1 cellular context compared by ENCODE assay signal in genomic region chr3:25592510-25592968, GRCh38.
TF ChIP-seq lines count a peak whose summit lies in the region.

No MANE protein-coding gene starts in this region.

TF ChIP-seq in K562, 482 proteins besides CTCF, POLR2A, EP300 and RAD21 (continued from another document and continues in another):
- no peak for TF ChIP-seq UBTF (IDR thresholded peaks at IDR 0.05; ENCODE audit: borderline replicate concordance in 1 of 2, low read depth in 2 of 2, low read length in 2 of 2)
- no peak for TF ChIP-seq ARID2 (IDR thresholded peaks at IDR 0.05)
- TF ChIP-seq HMG20A (CRISPR knock-in tag; conservative IDR thresholded peaks at IDR 0.05): no peak
- no peak for TF ChIP-seq ID3 (CRISPR knock-in tag; IDR thresholded peaks at IDR 0.05)
- TF ChIP-seq ID3 (tag; IDR thresholded peaks at IDR 0.05): no peak
- TF ChIP-seq FOSL1 (tag; conservative IDR thresholded peaks at IDR 0.05): no peak
- no peak for TF ChIP-seq SRSF1 (IDR thresholded peaks at IDR 0.05; ENCODE audit: low read depth, low read length)
- no peak for TF ChIP-seq MTA1 (IDR thresholded peaks at IDR 0.05; ENCODE audit: borderline replicate concordance)
- TF ChIP-seq KDM4B (IDR thresholded peaks at IDR 0.05; ENCODE audit: borderline replicate concordance in 2 of 2, low read depth in 1 of 2): no peak; a peak in 1 of 4 replicates
- no peak for TF ChIP-seq PYGO2 (tag; IDR thresholded peaks at IDR 0.05)
- no peak for TF ChIP-seq LCOR (CRISPR knock-in tag; IDR thresholded peaks at IDR 0.05)
- no peak for TF ChIP-seq GTF2F1 (IDR thresholded peaks at IDR 0.05; ENCODE audit: low read depth, low read length)
- peak; percentile 80 for TF ChIP-seq MAFF (IDR thresholded peaks at IDR 0.05; ENCODE audit: low read length)
- TF ChIP-seq PKNOX1 (IDR thresholded peaks at IDR 0.05): peak; percentile 22; the same call in 1 of the 2 replicates
- no peak for TF ChIP-seq ZNF274 (IDR thresholded peaks at IDR 0.05; ENCODE audit: borderline replicate concordance, low read depth, low read length)
- TF ChIP-seq POLR2AphosphoS5 (IDR thresholded peaks at IDR 0.05; ENCODE audit: control insufficient read depth, insufficient read depth, low read depth, low read length): peak; percentile 90
- TF ChIP-seq TEAD2 (tag; IDR thresholded peaks at IDR 0.05): no peak
- TF ChIP-seq RCOR1 (IDR thresholded peaks at IDR 0.05; ENCODE audit: borderline replicate concordance in 1 of 2, low read depth in 2 of 2, low read length in 2 of 2): no peak; a peak in 1 of 4 replicates
- TF ChIP-seq ZBTB34 (CRISPR knock-in tag; IDR thresholded peaks at IDR 0.05): no peak
- TF ChIP-seq CHCHD3 (CRISPR knock-in tag; IDR thresholded peaks at IDR 0.05): no peak
- no peak for TF ChIP-seq ZNF551 (CRISPR knock-in tag; IDR thresholded peaks at IDR 0.05)
- no peak for TF ChIP-seq NR4A1 (CRISPR knock-in tag; IDR thresholded peaks at IDR 0.05)
- no peak for TF ChIP-seq NR4A1 (tag; IDR thresholded peaks at IDR 0.05)
- 0 out of 2 replicates have a peak, but pooled peaks have one; percentile 11 for TF ChIP-seq PHF21A (IDR thresholded peaks at IDR 0.05; ENCODE audit: borderline replicate concordance, low read depth)
- TF ChIP-seq NFIX (CRISPR knock-in tag; IDR thresholded peaks at IDR 0.05; ENCODE audit: low read depth): no peak
- no peak for TF ChIP-seq CBX5 (IDR thresholded peaks at IDR 0.05; ENCODE audit: borderline replicate concordance, low read depth)
- TF ChIP-seq RBM39 (optimal IDR thresholded peaks at IDR 0.05; ENCODE audit: low read depth, low read length): no peak
- TF ChIP-seq ZNF143 (CRISPR knock-in tag; IDR thresholded peaks at IDR 0.05): no peak
- TF ChIP-seq BACH1 (tag; IDR thresholded peaks at IDR 0.05): 0 out of 2 replicates have a peak, but pooled peaks have one; percentile 27
- no peak for TF ChIP-seq ZNF407 (IDR thresholded peaks at IDR 0.05; ENCODE audit: low read depth)
- 0 out of 4 replicates have a peak, but pooled peaks of 1 of the 2 experiments have one; percentile 34 for TF ChIP-seq ARNT (IDR thresholded peaks at IDR 0.05)
- TF ChIP-seq ELF2 (CRISPR knock-in tag; IDR thresholded peaks at IDR 0.05): no peak
- TF ChIP-seq POLR2AphosphoS2 (IDR thresholded peaks at IDR 0.05; ENCODE audit: low read length): no peak
- no peak for TF ChIP-seq ZNF764 (CRISPR knock-in tag; IDR thresholded peaks at IDR 0.05; ENCODE audit: low read depth)
- no peak for TF ChIP-seq ARID3A (IDR thresholded peaks at IDR 0.05; ENCODE audit: borderline replicate concordance, low read depth, low read length)
- TF ChIP-seq C11orf30 (IDR thresholded peaks at IDR 0.05; ENCODE audit: low read depth): peak; percentile 87
- TF ChIP-seq SMC3 (conservative IDR thresholded peaks at IDR 0.05; ENCODE audit: insufficient read depth, low read depth, low read length): peak; percentile 29; the same call in 1 of the 2 replicates
- no peak for TF ChIP-seq SIN3B (IDR thresholded peaks at IDR 0.05; ENCODE audit: low read depth)
- no peak for TF ChIP-seq POLR2H (tag; IDR thresholded peaks at IDR 0.05; ENCODE audit: low read depth)
- peak in 1 of 2 experiments; percentile 35; a peak in 1 of 4 replicates for TF ChIP-seq ZMIZ1 (IDR thresholded peaks at IDR 0.05; ENCODE audit: low read depth in 2 of 2, low read length in 2 of 2)
- TF ChIP-seq PURB (CRISPR knock-in tag; IDR thresholded peaks at IDR 0.05; ENCODE audit: low read depth): no peak
- TF ChIP-seq ERF (CRISPR knock-in tag; IDR thresholded peaks at IDR 0.05): no peak
- TF ChIP-seq FUS (optimal IDR thresholded peaks at IDR 0.05; ENCODE audit: low read depth, low read length): no peak
- no peak for TF ChIP-seq ZFX (CRISPR knock-in tag; IDR thresholded peaks at IDR 0.05)
- TF ChIP-seq TOE1 (IDR thresholded peaks at IDR 0.05; ENCODE audit: borderline replicate concordance): no peak
- TF ChIP-seq TOE1 (CRISPR knock-in tag; IDR thresholded peaks at IDR 0.05; ENCODE audit: borderline replicate concordance, low read depth): no peak
- no peak for TF ChIP-seq NR1H2 (CRISPR knock-in tag; IDR thresholded peaks at IDR 0.05)
- no peak for TF ChIP-seq CCNT2 (IDR thresholded peaks at IDR 0.05; ENCODE audit: borderline replicate concordance, extremely low read depth, insufficient read length, low read depth, low read length)
- TF ChIP-seq ZBTB26 (CRISPR knock-in tag; IDR thresholded peaks at IDR 0.05): no peak
